ENCODE assay signal across 17 cellular contexts in genomic region chr7:1638113-1638726, GRCh38. TPM values are rescaled to one million over a fixed set of nuclear protein-coding genes. Genes with fewer than 3 reads are reported as not detected.
A peak's percentile ranks its signal among the peaks of the same experiment; 100 is the strongest.
DNase-seq lines count a peak whose midpoint lies in the region; ATAC-seq, FAIRE-seq and TF ChIP-seq lines count a peak whose summit lies in the region.
"Had no signal": no experiment of that assay in that cellular context is flagged by ENCODE, and none has a peak within 500 bp of the region (broad histone marks: within the 10 kb centered on the region; RNA-seq: fewer than 3 reads in every experiment).

No MANE protein-coding gene starts in this region.

- WGBS in psoas muscle, 3 donors = 11 to 16% (median 14%) methylated on average over 13 of the region's 13 CpGs
- WGBS in small intestine, 3 donors = 37 to 50% (median 42%) methylated on average over 13 of the region's 13 CpGs
- WGBS in right lobe of liver (ENCODE audit: insufficient coverage, low coverage, low lambda C conversion rate, missing lambda C conversion rate) = 40% methylated on average over 9 of the region's 13 CpGs

- intact Hi-C loops in left ventricle myocardium inferior (cut with micrococcal nuclease) = no loop called here
- intact Hi-C loops in psoas muscle (cut with DNase I) = no loop called here
- intact Hi-C loops in right lobe of liver (cut with DNase I) = no loop called here

- TF ChIP-seq CTCF in left ventricle myocardium inferior (IDR thresholded peaks at IDR 0.05; ENCODE audit: borderline replicate concordance) (no peak), psoas muscle (IDR thresholded peaks at IDR 0.05) (no peak), right lobe of liver (IDR thresholded peaks at IDR 0.05) (no peak)

- H3K4me3 ChIP-seq in H7 (ENCODE audit: insufficient read depth, low read depth, low read length) = no peak overlapping the region
- no peak overlapping the region for H3K4me3 ChIP-seq in left ventricle myocardium inferior
- H3K4me3 ChIP-seq in psoas muscle = no peak overlapping the region
- no peak overlapping the region for H3K4me3 ChIP-seq in small intestine (ENCODE audit: low read depth in 1 of 2, low read length in 2 of 2)
- no peak overlapping the region for H3K4me3 ChIP-seq in right lobe of liver
- H3K4me3 ChIP-seq: BLaER1 treated with 17β-estradiol and CSF1 and Interleukin-3, amounts not matched to agents 10 nM and 100 nM; mucosa of descending colon had no signal

- peak; percentile 76 to 94 (median 91) for ATAC-seq in psoas muscle
- ATAC-seq in right lobe of liver = no peak
- ATAC-seq: activated CD8-positive, alpha-beta memory T cell treated with anti-CD3 and anti-CD28 coated beads, Interleukin-2, amount 10 ng/mL, durations not matched to agents 7 days and 5 days; mucosa of descending colon; stimulated activated naive B cell treated with anti-CD40 and anti-IgM and Interleukin-4, amounts not matched to agents 10 μg/mL and 1 μg/mL and 100 μg/mL, for 72 hours had no signal

- no peak for TF ChIP-seq POLR2A in right lobe of liver (IDR thresholded peaks at IDR 0.05)

- H3K9me3 ChIP-seq in left ventricle myocardium inferior (replicated peaks) (peaks cover 40% of the 10 kb centered on the region), psoas muscle (no peaks in the 10 kb centered on the region), small intestine (ENCODE audit: control insufficient read depth, low read depth) (no peaks in the 10 kb centered on the region), right lobe of liver (peaks cover 0 to 6% (median 0%) of the 10 kb centered on the region in 4 donors)

- no peaks in the 10 kb centered on the region for H3K4me1 ChIP-seq in left ventricle myocardium inferior
- peaks cover 11% of the 10 kb centered on the region for H3K4me1 ChIP-seq in psoas muscle
- no peaks in the 10 kb centered on the region for H3K4me1 ChIP-seq in small intestine (ENCODE audit: control insufficient read depth in 2 of 2, insufficient read depth in 1 of 2, low read depth in 1 of 2, low read length in 1 of 2)
- H3K4me1 ChIP-seq in right lobe of liver = no peaks in the 10 kb centered on the region

- DNase-seq in H7 = peak; percentile 65
- peak; percentile 84 to 88 for DNase-seq in NCI-H524 (lab: John Stamatoyannopoulos, UW)
- DNase-seq in left ventricle myocardium inferior = peak; percentile 14
- peak in 1 of 2 donors; percentile 80 for DNase-seq in psoas muscle
- no peak for DNase-seq in small intestine
- DNase-seq in right lobe of liver = no peak
- DNase-seq in midbrain (lab: John Stamatoyannopoulos, UW) = no peak
- DNase-seq in activated CD4-positive, alpha-beta T cell treated with anti-CD3 and anti-CD28 coated beads, Interleukin-2, amount 50 U/mL, for 1 hour = no peak
- DNase-seq: activated CD8-positive, alpha-beta memory T cell treated with anti-CD3 and anti-CD28 coated beads, Interleukin-2, amount 10 ng/mL, durations not matched to agents 7 days and 5 days; GOT3; NCI-H1694; stimulated activated CD4-positive, alpha-beta T cell treated with anti-CD3 and anti-CD28 coated beads, Interleukin-4, amount 100 ng/mL, for 24 hours; stimulated activated naive B cell treated with anti-CD40 and anti-IgM and Interleukin-4, amounts not matched to agents 10 μg/mL and 1 μg/mL and 100 μg/mL, for 72 hours had no signal

- FAIRE-seq in small intestine (lab: Jason Lieb, UNC) = no peak

- H3K27ac ChIP-seq in left ventricle myocardium inferior (replicated peaks) (no peak overlapping the region), psoas muscle (peak overlapping the region; percentile 77), small intestine (ENCODE audit: low read depth in 1 of 2, low read length in 1 of 2) (no peak overlapping the region), right lobe of liver (no peak overlapping the region)
- H3K27ac ChIP-seq: BLaER1 treated with 17β-estradiol and CSF1 and Interleukin-3, amounts not matched to agents 10 nM and 100 nM; KMS-11 had no signal

- H3K36me3 ChIP-seq in H7 (replicated peaks; ENCODE audit: control insufficient read depth, insufficient read depth, low read length) = no peaks in the 10 kb centered on the region
- peaks cover 3% of the 10 kb centered on the region for H3K36me3 ChIP-seq in left ventricle myocardium inferior
- no peaks in the 10 kb centered on the region for H3K36me3 ChIP-seq in psoas muscle (ENCODE audit: insufficient read depth in 1 of 2, low read depth in 1 of 2)
- H3K36me3 ChIP-seq in small intestine (ENCODE audit: control insufficient read depth in 2 of 2, insufficient read depth in 2 of 2, low read length in 2 of 2) = no peaks in the 10 kb centered on the region
- no peaks in the 10 kb centered on the region for H3K36me3 ChIP-seq in right lobe of liver
- H3K36me3 ChIP-seq: BLaER1 treated with 17β-estradiol and CSF1 and Interleukin-3, amounts not matched to agents 10 nM and 100 nM had no signal

- H3K27me3 ChIP-seq in H7 (ENCODE audit: control insufficient read depth, insufficient read depth, low read length) = no peaks in the 10 kb centered on the region
- peaks cover 50% of the 10 kb centered on the region for H3K27me3 ChIP-seq in left ventricle myocardium inferior (ENCODE audit: low read depth)
- peaks cover 0 to 2% (median 0%) of the 10 kb centered on the region in 3 donors for H3K27me3 ChIP-seq in psoas muscle (ENCODE audit: insufficient read depth in 3 of 3, low read length in 2 of 3)
- peaks cover 0 to 5% of the 10 kb centered on the region in 2 donors for H3K27me3 ChIP-seq in small intestine (ENCODE audit: control insufficient read depth in 2 of 2, insufficient read depth in 2 of 2, low read length in 2 of 2)
- no peaks in the 10 kb centered on the region for H3K27me3 ChIP-seq in right lobe of liver

RNA-seq across cellular contexts. Expression of gene ELFN1, which starts 31.9 kb away (rescaled TPM):
- total RNA-seq in H7 (2014; rRNA removed; shearing (Covaris generic)) = 16.0 and 19.9 TPM in 2 replicates
- total RNA-seq in left ventricle myocardium inferior = 10.5 TPM
- total RNA-seq in psoas muscle = under 1 TPM; 0.46 to 0.73 (median 0.66) TPM
- under 1 TPM; 0.11 to 0.87 (median 0.27) TPM for polyA plus RNA-seq in psoas muscle
- 1 to 10 TPM in 1 of 3 donors, not detected in 2; 2.0 TPM for polyA plus RNA-seq in small intestine
- total RNA-seq in right lobe of liver = 10 to 100 TPM in 1 of 6 experiments, 1 to 10 TPM in 5; 5.4 to 13.0 (median 7.5) TPM
- total RNA-seq: activated CD8-positive, alpha-beta memory T cell treated with anti-CD3 and anti-CD28 coated beads, Interleukin-2, amount 10 ng/mL, durations not matched to agents 7 days and 5 days; OCI-LY7 had no signal

Comparison
In these comparisons a context has a peak if more than half of its experiments do, and no peak if none do; other contexts are left out.
1. DNase-seq: peak in H7 (single experiment), NCI-H524 (2 of 2) and left ventricle myocardium inferior (single experiment); none in small intestine (single experiment), right lobe of liver (0 of 3), midbrain (single experiment) and activated CD4-positive, alpha-beta T cell treated with anti-CD3 and anti-CD28 coated beads, Interleukin-2, amount 50 U/mL, for 1 hour (single experiment).
2. ATAC-seq: peak in psoas muscle (4 of 4); none in right lobe of liver (0 of 4).